In the genomic region with DNA sequence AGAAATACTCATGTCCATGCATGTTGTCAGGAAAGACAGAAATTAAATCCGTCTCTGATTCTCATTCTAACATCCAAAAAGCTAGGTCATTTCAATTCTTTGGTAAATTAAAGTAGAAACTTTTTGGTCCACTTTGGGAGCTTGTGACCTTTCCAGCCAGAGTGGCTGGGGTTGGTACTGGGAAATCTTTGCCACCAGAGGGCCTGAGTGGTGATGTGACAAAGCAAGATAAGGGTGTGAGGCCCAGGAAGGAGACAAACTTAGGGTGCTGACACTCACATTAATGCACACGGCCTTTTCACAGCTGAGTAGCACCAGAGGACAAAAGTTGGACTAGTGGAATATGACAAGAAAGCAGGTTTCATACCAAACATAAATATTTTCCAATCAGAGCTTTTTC, we compare ENCODE assay signal across 9 cellular contexts.
DNase-seq lines count a peak whose midpoint lies in the region; ATAC-seq, FAIRE-seq and TF ChIP-seq lines count a peak whose summit lies in the region.
"Had no signal": no experiment of that assay in that cellular context is flagged by ENCODE, and none has a peak within 500 bp of the region (broad histone marks: within the 10 kb centered on the region; RNA-seq: fewer than 3 reads in every experiment).

No MANE protein-coding gene starts in this region.

- H3K4me2 ChIP-seq in H1 (ENCODE audit: insufficient read depth in 1 of 2, low read depth in 2 of 2, low read length in 2 of 2) (no peak overlapping the region), smooth muscle cell (no peak overlapping the region)

- H4K8ac ChIP-seq in H1 (ENCODE audit: extremely low read depth, insufficient read depth, low read length) = no peak overlapping the region

- H2AFZ ChIP-seq in H1 (ENCODE audit: low read length) = no peak overlapping the region
- H2AFZ ChIP-seq in smooth muscle cell (ENCODE audit: low read depth) = peak overlapping the region; percentile 1

- no peaks in the 10 kb centered on the region for H3K27me3 Mint-ChIP-seq in activated naive CD4-positive, alpha-beta T cell treated with anti-CD3 and anti-CD28 coated beads, Interleukin-2, amount 10 ng/mL, durations not matched to agents 7 days and 5 days

- TF ChIP-seq CTCF in H1 (IDR thresholded peaks at IDR 0.05; ENCODE audit: control extremely low read depth in 1 of 3, insufficient read depth in 1 of 3, low read depth in 1 of 3, low read length in 3 of 3) (peak; percentile 24 to 46 (median 35)), smooth muscle cell (IDR thresholded peaks at IDR 0.05; ENCODE audit: borderline replicate concordance, insufficient read depth, poor library complexity, severe bottlenecking) (peak; percentile 34), psoas muscle (IDR thresholded peaks at IDR 0.05) (no peak)

- H4K91ac ChIP-seq in H1 (replicated peaks; ENCODE audit: insufficient read length, low read length) = no peak overlapping the region

- H3K56ac ChIP-seq in H1 (replicated peaks; ENCODE audit: insufficient read length, low read depth, low read length) = no peak overlapping the region

- no peak overlapping the region for H3K23ac ChIP-seq in H1 (ENCODE audit: insufficient read length)

- H3K4ac ChIP-seq in H1 (replicated peaks; ENCODE audit: insufficient read length, low read depth, low read length) = no peak overlapping the region

- H3K18ac ChIP-seq in H1 (ENCODE audit: extremely low read depth, low read length) = no peak overlapping the region

- no peaks in the 10 kb centered on the region for H3K27me3 ChIP-seq in H1 (replicated peaks in 1 of 4; ENCODE audit: control insufficient read depth in 3 of 4, extremely low read depth in 1 of 4, insufficient read depth in 3 of 4, low read length in 3 of 4)
- no peaks in the 10 kb centered on the region for H3K27me3 ChIP-seq in smooth muscle cell (ENCODE audit: low read depth)
- no peaks in the 10 kb centered on the region for H3K27me3 ChIP-seq in psoas muscle (ENCODE audit: insufficient read depth in 3 of 3, low read length in 2 of 3)

- H3K9me3 ChIP-seq in H1 (ENCODE audit: insufficient read depth in 2 of 2, low read depth in 1 of 2, low read length in 1 of 2) (no peaks in the 10 kb centered on the region), smooth muscle cell (replicated peaks; ENCODE audit: low read depth) (no peaks in the 10 kb centered on the region), psoas muscle (no peaks in the 10 kb centered on the region)

- H3K36me3 ChIP-seq in H1 (ENCODE audit: control insufficient read depth in 2 of 4, insufficient read depth in 4 of 4, low read length in 3 of 4) (no peaks in the 10 kb centered on the region), smooth muscle cell (ENCODE audit: low read depth) (no peaks in the 10 kb centered on the region), psoas muscle (ENCODE audit: insufficient read depth in 1 of 2, low read depth in 1 of 2) (no peaks in the 10 kb centered on the region)

- no peak overlapping the region for H2BK120ac ChIP-seq in H1 (replicated peaks; ENCODE audit: low read depth, low read length)

- H3K79me1 ChIP-seq in H1 (ENCODE audit: low read depth, low read length) = no peaks in the 10 kb centered on the region

- no peaks in the 10 kb centered on the region for H3K79me2 ChIP-seq in H1 (ENCODE audit: control insufficient read depth in 1 of 2, insufficient read depth in 2 of 2, low read length in 2 of 2)
- H3K79me2 ChIP-seq in smooth muscle cell (ENCODE audit: low read depth) = no peaks in the 10 kb centered on the region

- no peaks in the 10 kb centered on the region for H4K20me1 ChIP-seq in H1 (replicated peaks in 1 of 2; ENCODE audit: control insufficient read depth in 1 of 2, insufficient read depth in 2 of 2, low read length in 2 of 2)
- H4K20me1 ChIP-seq in smooth muscle cell (ENCODE audit: low read depth) = no peaks in the 10 kb centered on the region

- peak; percentile 23 to 41; a peak in 1 of 4 replicates for TF ChIP-seq RAD21 in H1 (IDR thresholded peaks at IDR 0.05 in 1 of 2, conservative IDR thresholded peaks at IDR 0.05 in 1 of 2; ENCODE audit: low read depth in 2 of 2, low read length in 2 of 2)

- H3K27ac ChIP-seq in H1 (ENCODE audit: low read depth, low read length) (no peak overlapping the region), smooth muscle cell (ENCODE audit: low read depth) (no peak overlapping the region), psoas muscle (no peak overlapping the region)

- CTCF ChIA-PET in activated naive CD4-positive, alpha-beta T cell treated with anti-CD3 and anti-CD28 coated beads, Interleukin-2, amount 10 ng/mL, durations not matched to agents 7 days and 5 days (lab: Charles Lee) = interaction anchor here (0.5 to 9.3 kb wide), 23 partner anchors 9 to 526 kb away, joined by 3 to 183 read pairs (median 4); no protein-coding TSS in a partner anchor
- CTCF ChIA-PET in H1 (lab: Charles Lee; ENCODE audit: partially characterized antibody) = interaction anchor here (0.6 to 17.3 kb wide), 61 partner anchors 7 to 457 kb away, joined by 3 to 694 read pairs (median 4); partner anchors contain the start of genes DNM3 and METTL13

- H2BK15ac ChIP-seq in H1 (ENCODE audit: low read length) = no peak overlapping the region

- no peak overlapping the region for H3K4me3 Mint-ChIP-seq in activated naive CD4-positive, alpha-beta T cell treated with anti-CD3 and anti-CD28 coated beads, Interleukin-2, amount 10 ng/mL, durations not matched to agents 7 days and 5 days
- H3K4me3 Mint-ChIP-seq: memory B cell had no signal

- H3K4me1 Mint-ChIP-seq in activated naive CD4-positive, alpha-beta T cell treated with anti-CD3 and anti-CD28 coated beads, Interleukin-2, amount 10 ng/mL, durations not matched to agents 7 days and 5 days = no peaks in the 10 kb centered on the region
- H3K4me1 Mint-ChIP-seq: memory B cell had no signal

- no peaks in the 10 kb centered on the region for H3K9me3 Mint-ChIP-seq in activated naive CD4-positive, alpha-beta T cell treated with anti-CD3 and anti-CD28 coated beads, Interleukin-2, amount 10 ng/mL, durations not matched to agents 7 days and 5 days
- H3K9me3 Mint-ChIP-seq: memory B cell had no signal

- H3K4me3 ChIP-seq in H1 (ENCODE audit: extremely low read depth in 1 of 4, insufficient read depth in 2 of 4, low read depth in 3 of 4, low read length in 4 of 4) = no peak overlapping the region
- H3K4me3 ChIP-seq in smooth muscle cell = no peak overlapping the region
- H3K4me3 ChIP-seq in psoas muscle = no peak overlapping the region

- no peak overlapping the region for H2AK5ac ChIP-seq in H1 (ENCODE audit: low read depth, low read length)

- no peak for ATAC-seq in psoas muscle

- no peak overlapping the region for H4K5ac ChIP-seq in H1 (ENCODE audit: insufficient read length, low read depth, low read length)

- 78% methylated on average over 2 of the region's 2 CpGs; no CpG with 5 or more reads in 1 of the 2 experiments for whole genome bisulfite sequencing in H1 (ENCODE audit: extremely low coverage in 1 of 2, insufficient coverage in 1 of 2, insufficient read length in 1 of 2, insufficient replicate concordance in 2 of 2, low coverage in 1 of 2, low lambda C conversion rate in 2 of 2, missing lambda C conversion rate in 1 of 2), 2 experiments
- 51% methylated on average over 2 of the region's 2 CpGs for WGBS in smooth muscle cell (ENCODE audit: low lambda C conversion rate)
- 47 to 56% (median 49%) methylated on average over 2 of the region's 2 CpGs for WGBS in psoas muscle, 3 donors

- H3K4me1 ChIP-seq in H1 (replicated peaks in 1 of 4; ENCODE audit: control insufficient read depth in 3 of 4, insufficient read depth in 4 of 4, low read length in 3 of 4) = no peaks in the 10 kb centered on the region
- H3K4me1 ChIP-seq in smooth muscle cell (ENCODE audit: low read depth) = no peaks in the 10 kb centered on the region
- H3K4me1 ChIP-seq in psoas muscle = peaks cover 6% of the 10 kb centered on the region

- no peaks in the 10 kb centered on the region for H3K23me2 ChIP-seq in H1 (ENCODE audit: low read depth, low read length)

- intact Hi-C loops in psoas muscle (cut with DNase I) = loop anchor here (2.0 kb wide), 3 partner anchors 183 to 343 kb away; no protein-coding TSS in a partner anchor

- H3K36me3 Mint-ChIP-seq in activated naive CD4-positive, alpha-beta T cell treated with anti-CD3 and anti-CD28 coated beads, Interleukin-2, amount 10 ng/mL, durations not matched to agents 7 days and 5 days = no peaks in the 10 kb centered on the region
- H3K36me3 Mint-ChIP-seq: memory B cell had no signal

- FAIRE-seq in H1 (lab: Jason Lieb, UNC) = no peak

- H3K27ac Mint-ChIP-seq in activated naive CD4-positive, alpha-beta T cell treated with anti-CD3 and anti-CD28 coated beads, Interleukin-2, amount 10 ng/mL, durations not matched to agents 7 days and 5 days = no peak overlapping the region
- H3K27ac Mint-ChIP-seq: memory B cell had no signal

- no peaks in the 10 kb centered on the region for H3F3A ChIP-seq in smooth muscle cell (ENCODE audit: low read depth)

- POLR2A ChIA-PET in H1 (lab: Charles Lee; ENCODE audit: partially characterized antibody) = interaction anchor here (0.6 to 1.5 kb wide), 3 partner anchors 8 to 547 kb away, joined by 3 to 5 read pairs (median 5); partner anchors contain the start of gene SUCO

- no peak overlapping the region for H2BK12ac ChIP-seq in H1 (ENCODE audit: low read depth, low read length)

- DNase-seq in activated naive CD4-positive, alpha-beta T cell treated with anti-CD3 and anti-CD28 coated beads, Interleukin-2, amount 10 ng/mL, durations not matched to agents 7 days and 5 days = peak; percentile 21
- DNase-seq in activated naive CD4-positive, alpha-beta T cell (lab: John Stamatoyannopoulos, UW) = no peak
- DNase-seq in NCI-H69 (lab: John Stamatoyannopoulos, UW) = peak; percentile 26
- no peak for DNase-seq in H1 (ENCODE audit: low read depth in 1 of 2, low spot score in 2 of 2)
- DNase-seq in smooth muscle cell (lab: John Stamatoyannopoulos, UW; ENCODE audit: unreplicated experiment) = no peak
- no peak for DNase-seq in psoas muscle
- DNase-seq in activated CD4-positive, alpha-beta T cell treated with anti-CD3 and anti-CD28 coated beads, Interleukin-2, amount 50 U/mL, for 1 hour = no peak
- no peak for DNase-seq in activated naive CD4-positive, alpha-beta T cell treated with Interleukin-2 at 50 U/mL for 16 hours

- TF ChIP-seq EP300 in H1 (IDR thresholded peaks at IDR 0.05; ENCODE audit: borderline replicate concordance in 1 of 2, low read depth in 2 of 2, low read length in 2 of 2) = no peak

- no peak overlapping the region for H2BK5ac ChIP-seq in H1 (ENCODE audit: low read depth, low read length)

- no peak overlapping the region for H2BK20ac ChIP-seq in H1 (ENCODE audit: low read length)

- no peak overlapping the region for H3K9ac ChIP-seq in H1 (replicated peaks in 1 of 4; ENCODE audit: extremely low read depth in 1 of 4, low read depth in 3 of 4, low read length in 3 of 4)
- no peak overlapping the region for H3K9ac ChIP-seq in smooth muscle cell (ENCODE audit: low read depth)

- no peak for TF ChIP-seq POLR2A in H1 (IDR thresholded peaks at IDR 0.05; ENCODE audit: control extremely low read depth in 1 of 2, low read depth in 2 of 2, low read length in 2 of 2)

- no peak overlapping the region for H3K14ac ChIP-seq in H1 (ENCODE audit: insufficient read length)

TF ChIP-seq in H1, 55 proteins besides CTCF, POLR2A, EP300 and RAD21 (continues in another document):
- no peak for TF ChIP-seq BCL11A (IDR thresholded peaks at IDR 0.05; ENCODE audit: low read depth in 2 of 2, low read length in 2 of 2)
- TF ChIP-seq TCF12 (IDR thresholded peaks at IDR 0.05; ENCODE audit: low read depth, low read length) = no peak
- no peak for TF ChIP-seq RBBP5 (IDR thresholded peaks at IDR 0.05; ENCODE audit: borderline replicate concordance, low read depth, low read length)

Comparison
In these comparisons a context has a peak if more than half of its experiments do, and no peak if none do; other contexts are left out.
1. DNase-seq: peak in activated naive CD4-positive, alpha-beta T cell treated with anti-CD3 and anti-CD28 coated beads, Interleukin-2, amount 10 ng/mL, durations not matched to agents 7 days and 5 days (single experiment) and NCI-H69 (single experiment); none in activated naive CD4-positive, alpha-beta T cell (0 of 4), H1 (0 of 2), smooth muscle cell (single experiment), psoas muscle (0 of 2), activated CD4-positive, alpha-beta T cell treated with anti-CD3 and anti-CD28 coated beads, Interleukin-2, amount 50 U/mL, for 1 hour (single experiment) and activated naive CD4-positive, alpha-beta T cell treated with Interleukin-2 at 50 U/mL for 16 hours (single experiment).